1 cellular context compared by ENCODE assay signal in genomic region chr11:64358536-64358906, GRCh38.
TF ChIP-seq lines count a peak whose summit lies in the region.

No MANE protein-coding gene starts in this region.

TF ChIP-seq in HepG2, 621 proteins besides CTCF, POLR2A, EP300 and RAD21 (continues in another document):
- 0 out of 2 replicates have a peak, but pooled peaks have one; percentile 19 for TF ChIP-seq ZNF367 (CRISPR knock-in tag; IDR thresholded peaks at IDR 0.05; ENCODE audit: borderline replicate concordance)
- TF ChIP-seq SALL2 (CRISPR knock-in tag; IDR thresholded peaks at IDR 0.05), result no peak
- TF ChIP-seq CERS6 (CRISPR knock-in tag; IDR thresholded peaks at IDR 0.05), result no peak
- TF ChIP-seq MYNN (CRISPR knock-in tag; IDR thresholded peaks at IDR 0.05; ENCODE audit: low read depth), result 0 out of 2 replicates have a peak, but pooled peaks have one; percentile 56
- no peak for TF ChIP-seq ZNF780A (CRISPR knock-in tag; IDR thresholded peaks at IDR 0.05)
- TF ChIP-seq PHF8 (CRISPR knock-in tag; IDR thresholded peaks at IDR 0.05), result no peak
- TF ChIP-seq ARHGAP35 (CRISPR knock-in tag; IDR thresholded peaks at IDR 0.05; ENCODE audit: borderline replicate concordance), result no peak
- TF ChIP-seq, protein P1, sequence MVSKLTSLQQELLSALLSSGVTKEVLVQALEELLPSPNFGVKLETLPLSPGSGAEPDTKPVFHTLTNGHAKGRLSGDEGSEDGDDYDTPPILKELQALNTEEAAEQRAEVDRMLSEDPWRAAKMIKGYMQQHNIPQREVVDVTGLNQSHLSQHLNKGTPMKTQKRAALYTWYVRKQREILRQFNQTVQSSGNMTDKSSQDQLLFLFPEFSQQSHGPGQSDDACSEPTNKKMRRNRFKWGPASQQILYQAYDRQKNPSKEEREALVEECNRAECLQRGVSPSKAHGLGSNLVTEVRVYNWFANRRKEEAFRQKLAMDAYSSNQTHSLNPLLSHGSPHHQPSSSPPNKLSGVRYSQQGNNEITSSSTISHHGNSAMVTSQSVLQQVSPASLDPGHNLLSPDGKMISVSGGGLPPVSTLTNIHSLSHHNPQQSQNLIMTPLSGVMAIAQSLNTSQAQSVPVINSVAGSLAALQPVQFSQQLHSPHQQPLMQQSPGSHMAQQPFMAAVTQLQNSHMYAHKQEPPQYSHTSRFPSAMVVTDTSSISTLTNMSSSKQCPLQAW (CRISPR knock-in tag; IDR thresholded peaks at IDR 0.05), result peak; percentile 25; the same call in 1 of the 2 replicates
- no peak for TF ChIP-seq CAMTA2 (CRISPR knock-in tag; IDR thresholded peaks at IDR 0.05; ENCODE audit: borderline replicate concordance)
- 0 out of 2 replicates have a peak, but pooled peaks have one; percentile 43 for TF ChIP-seq ZNF430 (CRISPR knock-in tag; IDR thresholded peaks at IDR 0.05)
- TF ChIP-seq, protein P2, sequence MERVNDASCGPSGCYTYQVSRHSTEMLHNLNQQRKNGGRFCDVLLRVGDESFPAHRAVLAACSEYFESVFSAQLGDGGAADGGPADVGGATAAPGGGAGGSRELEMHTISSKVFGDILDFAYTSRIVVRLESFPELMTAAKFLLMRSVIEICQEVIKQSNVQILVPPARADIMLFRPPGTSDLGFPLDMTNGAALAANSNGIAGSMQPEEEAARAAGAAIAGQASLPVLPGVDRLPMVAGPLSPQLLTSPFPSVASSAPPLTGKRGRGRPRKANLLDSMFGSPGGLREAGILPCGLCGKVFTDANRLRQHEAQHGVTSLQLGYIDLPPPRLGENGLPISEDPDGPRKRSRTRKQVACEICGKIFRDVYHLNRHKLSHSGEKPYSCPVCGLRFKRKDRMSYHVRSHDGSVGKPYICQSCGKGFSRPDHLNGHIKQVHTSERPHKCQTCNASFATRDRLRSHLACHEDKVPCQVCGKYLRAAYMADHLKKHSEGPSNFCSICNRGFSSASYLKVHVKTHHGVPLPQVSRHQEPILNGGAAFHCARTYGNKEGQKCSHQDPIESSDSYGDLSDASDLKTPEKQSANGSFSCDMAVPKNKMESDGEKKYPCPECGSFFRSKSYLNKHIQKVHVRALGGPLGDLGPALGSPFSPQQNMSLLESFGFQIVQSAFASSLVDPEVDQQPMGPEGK (CRISPR knock-in tag; IDR thresholded peaks at IDR 0.05), result peak; percentile 41; the same call in 1 of the 2 replicates
- TF ChIP-seq, protein P3, sequence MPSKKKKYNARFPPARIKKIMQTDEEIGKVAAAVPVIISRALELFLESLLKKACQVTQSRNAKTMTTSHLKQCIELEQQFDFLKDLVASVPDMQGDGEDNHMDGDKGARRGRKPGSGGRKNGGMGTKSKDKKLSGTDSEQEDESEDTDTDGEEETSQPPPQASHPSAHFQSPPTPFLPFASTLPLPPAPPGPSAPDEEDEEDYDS (CRISPR knock-in tag; IDR thresholded peaks at IDR 0.05), result no peak
- TF ChIP-seq SOX5 (CRISPR knock-in tag; IDR thresholded peaks at IDR 0.05; ENCODE audit: borderline replicate concordance), result no peak
- 0 out of 2 replicates have a peak, but pooled peaks have one; percentile 59 for TF ChIP-seq ZNF280B (CRISPR knock-in tag; IDR thresholded peaks at IDR 0.05; ENCODE audit: borderline replicate concordance)
- peak; percentile 59; the same call in 1 of the 2 replicates for TF ChIP-seq MYPOP (CRISPR knock-in tag; IDR thresholded peaks at IDR 0.05)
- no peak for TF ChIP-seq SOX6 (IDR thresholded peaks at IDR 0.05)
- TF ChIP-seq SOX6 (CRISPR knock-in tag; IDR thresholded peaks at IDR 0.05), result no peak
- peak; percentile 48 for TF ChIP-seq MYC (CRISPR knock-in tag; IDR thresholded peaks at IDR 0.05; ENCODE audit: borderline replicate concordance)
- no peak for TF ChIP-seq ZMYM3 (CRISPR knock-in tag; IDR thresholded peaks at IDR 0.05)
- 0 out of 2 replicates have a peak, but pooled peaks have one; percentile 21 for TF ChIP-seq THAP9 (CRISPR knock-in tag; IDR thresholded peaks at IDR 0.05; ENCODE audit: borderline replicate concordance)
- no peak for TF ChIP-seq GLI4 (CRISPR knock-in tag; IDR thresholded peaks at IDR 0.05; ENCODE audit: borderline replicate concordance)
- no peak for TF ChIP-seq ZBTB44 (CRISPR knock-in tag; IDR thresholded peaks at IDR 0.05)
- TF ChIP-seq KLF6 (CRISPR knock-in tag; IDR thresholded peaks at IDR 0.05), result no peak
- no peak for TF ChIP-seq HCFC1 (IDR thresholded peaks at IDR 0.05; ENCODE audit: low read depth, low read length)
- TF ChIP-seq, protein P4, sequence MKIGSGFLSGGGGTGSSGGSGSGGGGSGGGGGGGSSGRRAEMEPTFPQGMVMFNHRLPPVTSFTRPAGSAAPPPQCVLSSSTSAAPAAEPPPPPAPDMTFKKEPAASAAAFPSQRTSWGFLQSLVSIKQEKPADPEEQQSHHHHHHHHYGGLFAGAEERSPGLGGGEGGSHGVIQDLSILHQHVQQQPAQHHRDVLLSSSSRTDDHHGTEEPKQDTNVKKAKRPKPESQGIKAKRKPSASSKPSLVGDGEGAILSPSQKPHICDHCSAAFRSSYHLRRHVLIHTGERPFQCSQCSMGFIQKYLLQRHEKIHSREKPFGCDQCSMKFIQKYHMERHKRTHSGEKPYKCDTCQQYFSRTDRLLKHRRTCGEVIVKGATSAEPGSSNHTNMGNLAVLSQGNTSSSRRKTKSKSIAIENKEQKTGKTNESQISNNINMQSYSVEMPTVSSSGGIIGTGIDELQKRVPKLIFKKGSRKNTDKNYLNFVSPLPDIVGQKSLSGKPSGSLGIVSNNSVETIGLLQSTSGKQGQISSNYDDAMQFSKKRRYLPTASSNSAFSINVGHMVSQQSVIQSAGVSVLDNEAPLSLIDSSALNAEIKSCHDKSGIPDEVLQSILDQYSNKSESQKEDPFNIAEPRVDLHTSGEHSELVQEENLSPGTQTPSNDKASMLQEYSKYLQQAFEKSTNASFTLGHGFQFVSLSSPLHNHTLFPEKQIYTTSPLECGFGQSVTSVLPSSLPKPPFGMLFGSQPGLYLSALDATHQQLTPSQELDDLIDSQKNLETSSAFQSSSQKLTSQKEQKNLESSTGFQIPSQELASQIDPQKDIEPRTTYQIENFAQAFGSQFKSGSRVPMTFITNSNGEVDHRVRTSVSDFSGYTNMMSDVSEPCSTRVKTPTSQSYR (CRISPR knock-in tag; IDR thresholded peaks at IDR 0.05; ENCODE audit: borderline replicate concordance), result no peak
- no peak for TF ChIP-seq ZNF749 (CRISPR knock-in tag; IDR thresholded peaks at IDR 0.05; ENCODE audit: borderline replicate concordance)
- TF ChIP-seq CREM (IDR thresholded peaks at IDR 0.05), result no peak
- TF ChIP-seq CREM (CRISPR knock-in tag; IDR thresholded peaks at IDR 0.05), result no peak
- TF ChIP-seq XBP1 (CRISPR knock-in tag; IDR thresholded peaks at IDR 0.05), result 0 out of 2 replicates have a peak, but pooled peaks have one; percentile 55
- peak; percentile 22; the same call in 1 of the 2 replicates for TF ChIP-seq CCDC6 (CRISPR knock-in tag; IDR thresholded peaks at IDR 0.05)
- no peak for TF ChIP-seq SIX4 (CRISPR knock-in tag; IDR thresholded peaks at IDR 0.05)
- TF ChIP-seq ZNF687 (CRISPR knock-in tag; IDR thresholded peaks at IDR 0.05), result peak; percentile 62
- TF ChIP-seq ISL2 (CRISPR knock-in tag; IDR thresholded peaks at IDR 0.05), result peak; percentile 51; the same call in 1 of the 2 replicates
- peak; percentile 17 for TF ChIP-seq JARID2 (CRISPR knock-in tag; IDR thresholded peaks at IDR 0.05; ENCODE audit: insufficient replicate concordance)
- no peak for TF ChIP-seq ATF5 (CRISPR knock-in tag; IDR thresholded peaks at IDR 0.05; ENCODE audit: low read depth)
- TF ChIP-seq WIZ (CRISPR knock-in tag; IDR thresholded peaks at IDR 0.05), result no peak
- TF ChIP-seq ZNF776 (CRISPR knock-in tag; IDR thresholded peaks at IDR 0.05), result no peak
- TF ChIP-seq RBM39 (IDR thresholded peaks at IDR 0.05; ENCODE audit: low read depth, low read length, poor library complexity, severe bottlenecking), result peak; percentile 9
- TF ChIP-seq HDAC1 (CRISPR knock-in tag; IDR thresholded peaks at IDR 0.05), result peak; percentile 9
